In genomic region chr2:4901092-4901735, GRCh38 we compare ENCODE assay signal across 21 cellular contexts.
"Had no signal": no experiment of that assay in that cellular context is flagged by ENCODE, and none has a peak within 500 bp of the region (broad histone marks: within the 10 kb centered on the region; RNA-seq: fewer than 3 reads in every experiment).

No MANE protein-coding gene starts in this region.

- H3K4me3 ChIP-seq: coronary artery, gastroesophageal sphincter, right lobe of liver, skin epidermis, tibial nerve had no signal

- DNase-seq: activated CD4-positive, alpha-beta T cell treated with anti-CD3 and anti-CD28 coated beads, Interleukin-2, amount 10 ng/mL, durations not matched to agents 7 days and 5 days; activated CD8-positive, alpha-beta memory T cell treated with anti-CD3 and anti-CD28 coated beads, Interleukin-2, amount 10 ng/mL, durations not matched to agents 7 days and 5 days; activated CD8-positive, alpha-beta T cell treated with anti-CD3 and anti-CD28 coated beads for 36 hours; activated effector memory CD4-positive, alpha-beta T cell treated with anti-CD3 and anti-CD28 coated beads, Interleukin-2, amount 50 U/mL, for 16 hours; activated naive CD4-positive, alpha-beta T cell treated with anti-CD3 and anti-CD28 coated beads, Interleukin-2, amount 10 ng/mL, durations not matched to agents 7 days and 5 days; activated T-cell treated with anti-CD3 and anti-CD28 coated beads for 4 hours; amygdala; cerebellar nuclear complex; head of caudate nucleus; left cardiac atrium; mesenchymal stem cell; naive thymus-derived CD8-positive, alpha-beta T cell; nucleus accumbens; right lobe of liver; stimulated activated CD4-positive, alpha-beta T cell treated with anti-CD3 and anti-CD28 coated beads, Interleukin-1b, Interleukin-23, amount 100 ng/mL, for 48 hours had no signal

- H3K36me3 ChIP-seq: gastroesophageal sphincter, right lobe of liver, tibial nerve had no signal

- H3K27me3 Mint-ChIP-seq: activated CD4-positive, alpha-beta T cell treated with anti-CD3 and anti-CD28 coated beads, Interleukin-2, amount 10 ng/mL, durations not matched to agents 7 days and 5 days; activated CD8-positive, alpha-beta memory T cell treated with anti-CD3 and anti-CD28 coated beads, Interleukin-2, amount 10 ng/mL, durations not matched to agents 7 days and 5 days; activated CD8-positive, alpha-beta T cell treated with anti-CD3 and anti-CD28 coated beads for 36 hours; activated naive CD4-positive, alpha-beta T cell treated with anti-CD3 and anti-CD28 coated beads, Interleukin-2, amount 10 ng/mL, durations not matched to agents 7 days and 5 days; naive thymus-derived CD8-positive, alpha-beta T cell; stimulated activated naive CD8-positive, alpha-beta T cell treated with anti-CD3 and anti-CD28 coated beads, Interleukin-15, Interleukin-2, amounts not matched to agents 100 ng/mL and 50 ng/mL, for 24 hours had no signal

- H3K4me3 Mint-ChIP-seq: activated CD4-positive, alpha-beta T cell treated with anti-CD3 and anti-CD28 coated beads, Interleukin-2, amount 10 ng/mL, durations not matched to agents 7 days and 5 days; activated CD8-positive, alpha-beta memory T cell treated with anti-CD3 and anti-CD28 coated beads, Interleukin-2, amount 10 ng/mL, durations not matched to agents 7 days and 5 days; activated CD8-positive, alpha-beta T cell treated with anti-CD3 and anti-CD28 coated beads for 36 hours; activated naive CD4-positive, alpha-beta T cell treated with anti-CD3 and anti-CD28 coated beads, Interleukin-2, amount 10 ng/mL, durations not matched to agents 7 days and 5 days; naive thymus-derived CD8-positive, alpha-beta T cell; stimulated activated naive CD8-positive, alpha-beta T cell treated with anti-CD3 and anti-CD28 coated beads, Interleukin-15, Interleukin-2, amounts not matched to agents 100 ng/mL and 50 ng/mL, for 24 hours had no signal

- H3K36me3 Mint-ChIP-seq: activated CD8-positive, alpha-beta memory T cell treated with anti-CD3 and anti-CD28 coated beads, Interleukin-2, amount 10 ng/mL, durations not matched to agents 7 days and 5 days; activated naive CD4-positive, alpha-beta T cell treated with anti-CD3 and anti-CD28 coated beads, Interleukin-2, amount 10 ng/mL, durations not matched to agents 7 days and 5 days; naive thymus-derived CD8-positive, alpha-beta T cell had no signal

- H3K27ac ChIP-seq: coronary artery, epithelial cell of prostate, gastroesophageal sphincter, right lobe of liver, skin epidermis, tibial nerve had no signal

- H3K4me1 ChIP-seq: gastroesophageal sphincter, right lobe of liver, tibial nerve had no signal

- H3K27me3 ChIP-seq: gastroesophageal sphincter, right lobe of liver, tibial nerve had no signal

- H3K9me3 ChIP-seq: gastroesophageal sphincter, right lobe of liver, tibial nerve had no signal

- H3K4me1 Mint-ChIP-seq: activated CD4-positive, alpha-beta T cell treated with anti-CD3 and anti-CD28 coated beads, Interleukin-2, amount 10 ng/mL, durations not matched to agents 7 days and 5 days; activated CD8-positive, alpha-beta memory T cell treated with anti-CD3 and anti-CD28 coated beads, Interleukin-2, amount 10 ng/mL, durations not matched to agents 7 days and 5 days; activated naive CD4-positive, alpha-beta T cell treated with anti-CD3 and anti-CD28 coated beads, Interleukin-2, amount 10 ng/mL, durations not matched to agents 7 days and 5 days; naive thymus-derived CD8-positive, alpha-beta T cell had no signal

- H3K27ac Mint-ChIP-seq: activated CD4-positive, alpha-beta T cell treated with anti-CD3 and anti-CD28 coated beads, Interleukin-2, amount 10 ng/mL, durations not matched to agents 7 days and 5 days; activated CD8-positive, alpha-beta memory T cell treated with anti-CD3 and anti-CD28 coated beads, Interleukin-2, amount 10 ng/mL, durations not matched to agents 7 days and 5 days; activated CD8-positive, alpha-beta T cell treated with anti-CD3 and anti-CD28 coated beads for 36 hours; activated naive CD4-positive, alpha-beta T cell treated with anti-CD3 and anti-CD28 coated beads, Interleukin-2, amount 10 ng/mL, durations not matched to agents 7 days and 5 days; naive thymus-derived CD8-positive, alpha-beta T cell; stimulated activated naive CD8-positive, alpha-beta T cell treated with anti-CD3 and anti-CD28 coated beads, Interleukin-15, Interleukin-2, amounts not matched to agents 100 ng/mL and 50 ng/mL, for 24 hours had no signal
